ENCODE assay signal across 16 cellular contexts in genomic region chr13:94020833-94021232, GRCh38.
A peak's percentile ranks its signal among the peaks of the same experiment; 100 is the strongest.
DNase-seq lines count a peak whose midpoint lies in the region; ATAC-seq, FAIRE-seq and TF ChIP-seq lines count a peak whose summit lies in the region.
"Had no signal": no experiment of that assay in that cellular context is flagged by ENCODE, and none has a peak within 500 bp of the region (broad histone marks: within the 10 kb centered on the region; RNA-seq: fewer than 3 reads in every experiment).

No MANE protein-coding gene starts in this region.

- H3K4me1 ChIP-seq in fibroblast of lung (ENCODE audit: control insufficient read depth, extremely low read depth, insufficient read depth, low read length) (no peaks in the 10 kb centered on the region), smooth muscle cell (ENCODE audit: low read depth) (peaks cover 6% of the 10 kb centered on the region)
- H3K4me1 ChIP-seq: heart right ventricle, prostate gland had no signal

- H3K4me2 ChIP-seq in fibroblast of lung (ENCODE audit: extremely low read depth, insufficient read depth, low read length) (no peak overlapping the region), smooth muscle cell (peak overlapping the region; percentile 78)
- H3K4me2 ChIP-seq: GM23338 had no signal

- TF ChIP-seq CTCF in activated CD8-positive, alpha-beta T cell treated with anti-CD3 and anti-CD28 coated beads for 36 hours (IDR thresholded peaks at IDR 0.05), result no peak
- TF ChIP-seq CTCF in fibroblast of lung (conservative IDR thresholded peaks at IDR 0.05 in 1 of 2, IDR thresholded peaks at IDR 0.05 in 1 of 2; ENCODE audit: low read depth in 1 of 2, low read length in 2 of 2) (no peak), smooth muscle cell (IDR thresholded peaks at IDR 0.05; ENCODE audit: borderline replicate concordance, insufficient read depth, poor library complexity, severe bottlenecking) (no peak)

- H3K36me3 ChIP-seq in fibroblast of lung (ENCODE audit: control insufficient read depth, insufficient read depth, low read length), result no peaks in the 10 kb centered on the region
- no peaks in the 10 kb centered on the region for H3K36me3 ChIP-seq in smooth muscle cell (ENCODE audit: low read depth)
- H3K36me3 ChIP-seq: heart right ventricle, prostate gland had no signal

- H2AFZ ChIP-seq in fibroblast of lung (ENCODE audit: low read length) (no peak overlapping the region), smooth muscle cell (ENCODE audit: low read depth) (no peak overlapping the region)
- H2AFZ ChIP-seq: GM23338 had no signal

- CTCF ChIA-PET in activated CD8-positive, alpha-beta T cell treated with anti-CD3 and anti-CD28 coated beads for 36 hours (lab: Charles Lee), result no interaction called here
- CTCF ChIA-PET in activated CD8-positive, alpha-beta T cell treated with anti-CD3 and anti-CD28 coated beads, Interleukin-2, amount 10 ng/mL, durations not matched to agents 7 days and 5 days (lab: Charles Lee), result no interaction called here

- no peaks in the 10 kb centered on the region for H3K9me3 Mint-ChIP-seq in activated CD8-positive, alpha-beta T cell treated with anti-CD3 and anti-CD28 coated beads for 36 hours
- no peaks in the 10 kb centered on the region for H3K9me3 Mint-ChIP-seq in activated CD8-positive, alpha-beta T cell treated with anti-CD3 and anti-CD28 coated beads, Interleukin-2, amount 10 ng/mL, durations not matched to agents 7 days and 5 days (ENCODE audit: insufficient read depth)
- H3K9me3 Mint-ChIP-seq: endodermal cell, GM23338 had no signal

- H3K9ac ChIP-seq in fibroblast of lung (ENCODE audit: insufficient read depth, low read length), result no peak overlapping the region
- no peak overlapping the region for H3K9ac ChIP-seq in smooth muscle cell (ENCODE audit: low read depth)

- H3K9me3 ChIP-seq in fibroblast of lung (ENCODE audit: control insufficient read depth, insufficient read depth, low read depth, low read length) (no peaks in the 10 kb centered on the region), smooth muscle cell (replicated peaks; ENCODE audit: low read depth) (no peaks in the 10 kb centered on the region)
- H3K9me3 ChIP-seq: prostate gland had no signal

- no peaks in the 10 kb centered on the region for H3F3A ChIP-seq in smooth muscle cell (ENCODE audit: low read depth)

- H3K4me1 Mint-ChIP-seq in activated CD8-positive, alpha-beta T cell treated with anti-CD3 and anti-CD28 coated beads for 36 hours (ENCODE audit: low read depth), result no peaks in the 10 kb centered on the region
- H3K4me1 Mint-ChIP-seq in activated CD8-positive, alpha-beta T cell treated with anti-CD3 and anti-CD28 coated beads, Interleukin-2, amount 10 ng/mL, durations not matched to agents 7 days and 5 days (ENCODE audit: low read depth), result no peaks in the 10 kb centered on the region
- H3K4me1 Mint-ChIP-seq: activated CD4-positive, alpha-beta T cell treated with anti-CD3 and anti-CD28 coated beads for 36 hours; endodermal cell; GM23338 had no signal

- intact Hi-C loops in activated CD8-positive, alpha-beta T cell treated with anti-CD3 and anti-CD28 coated beads for 36 hours (cut with micrococcal nuclease), result no loop called here

- H3K79me2 ChIP-seq in fibroblast of lung (ENCODE audit: control insufficient read depth, insufficient read depth, low read length) (no peaks in the 10 kb centered on the region), smooth muscle cell (ENCODE audit: low read depth) (no peaks in the 10 kb centered on the region)

- no peaks in the 10 kb centered on the region for H3K27me3 ChIP-seq in fibroblast of lung (ENCODE audit: control insufficient read depth, insufficient read depth, low read length)
- no peaks in the 10 kb centered on the region for H3K27me3 ChIP-seq in smooth muscle cell (ENCODE audit: low read depth)
- H3K27me3 ChIP-seq: heart right ventricle had no signal

- H3K27ac ChIP-seq in fibroblast of lung (ENCODE audit: insufficient read depth, low read length) (no peak overlapping the region), smooth muscle cell (ENCODE audit: low read depth) (peak overlapping the region; percentile 78)
- H3K27ac ChIP-seq: heart right ventricle, prostate gland had no signal

- peak; percentile 24 for ATAC-seq in activated CD8-positive, alpha-beta T cell treated with anti-CD3 and anti-CD28 coated beads for 36 hours
- no peak for ATAC-seq in activated CD8-positive, alpha-beta T cell treated with anti-CD3 and anti-CD28 coated beads, Interleukin-2, amount 10 ng/mL, durations not matched to agents 7 days and 5 days
- ATAC-seq in GM19395 (IDR thresholded peaks at IDR 0.05; ENCODE audit: unreplicated experiment), result no peak
- ATAC-seq: activated CD4-positive, alpha-beta T cell treated with anti-CD3 and anti-CD28 coated beads for 36 hours; GM23338; heart right ventricle had no signal

- POLR2A ChIA-PET in activated CD8-positive, alpha-beta T cell treated with anti-CD3 and anti-CD28 coated beads for 36 hours (lab: Charles Lee), result no interaction called here
- POLR2A ChIA-PET in activated CD8-positive, alpha-beta T cell treated with anti-CD3 and anti-CD28 coated beads, Interleukin-2, amount 10 ng/mL, durations not matched to agents 7 days and 5 days (lab: Charles Lee), result no interaction called here

- H4K20me1 ChIP-seq in fibroblast of lung (ENCODE audit: control insufficient read depth, extremely low read depth, insufficient read depth, low read length), result no peaks in the 10 kb centered on the region
- no peaks in the 10 kb centered on the region for H4K20me1 ChIP-seq in smooth muscle cell (ENCODE audit: low read depth)

- no peak for DNase-seq in activated CD8-positive, alpha-beta T cell treated with anti-CD3 and anti-CD28 coated beads for 36 hours
- no peak for DNase-seq in activated CD8-positive, alpha-beta T cell treated with anti-CD3 and anti-CD28 coated beads, Interleukin-2, amount 10 ng/mL, durations not matched to agents 7 days and 5 days
- DNase-seq in RCC 7860 (ENCODE audit: low spot score) (peak; percentile 72), fibroblast of lung (ENCODE audit: low read depth in 2 of 2) (peak; percentile 62 to 63), smooth muscle cell (lab: John Stamatoyannopoulos, UW; ENCODE audit: unreplicated experiment) (no peak), GM19238 (ENCODE audit: insufficient read length, low spot score) (no peak), Ammon's horn (ENCODE audit: low spot score) (no peak)
- DNase-seq: activated CD4-positive, alpha-beta T cell treated with anti-CD3 and anti-CD28 coated beads for 36 hours; cerebellar nuclear complex; endodermal cell; GDM1; heart right ventricle had no signal

- H3K4me3 ChIP-seq in fibroblast of lung (replicated peaks in 1 of 4; ENCODE audit: control extremely low read depth in 1 of 4, insufficient read depth in 1 of 4, low read depth in 3 of 4, low read length in 4 of 4), result no peak overlapping the region
- H3K4me3 ChIP-seq in smooth muscle cell, result peak overlapping the region; percentile 15
- H3K4me3 ChIP-seq: GM23338, heart right ventricle, prostate gland had no signal

- H3K4me3 Mint-ChIP-seq in activated CD8-positive, alpha-beta T cell treated with anti-CD3 and anti-CD28 coated beads for 36 hours, result no peak overlapping the region
- H3K4me3 Mint-ChIP-seq in activated CD8-positive, alpha-beta T cell treated with anti-CD3 and anti-CD28 coated beads, Interleukin-2, amount 10 ng/mL, durations not matched to agents 7 days and 5 days, result no peak overlapping the region
- H3K4me3 Mint-ChIP-seq: activated CD4-positive, alpha-beta T cell treated with anti-CD3 and anti-CD28 coated beads for 36 hours; activated naive CD8-positive, alpha-beta T cell; endodermal cell; GM23338 had no signal

- H3K27ac Mint-ChIP-seq in activated CD8-positive, alpha-beta T cell treated with anti-CD3 and anti-CD28 coated beads for 36 hours, result no peak overlapping the region
- H3K27ac Mint-ChIP-seq in activated CD8-positive, alpha-beta T cell treated with anti-CD3 and anti-CD28 coated beads, Interleukin-2, amount 10 ng/mL, durations not matched to agents 7 days and 5 days, result no peak overlapping the region
- H3K27ac Mint-ChIP-seq: activated CD4-positive, alpha-beta T cell treated with anti-CD3 and anti-CD28 coated beads for 36 hours; activated naive CD8-positive, alpha-beta T cell; endodermal cell; GM23338 had no signal

- H3K27me3 Mint-ChIP-seq in activated CD8-positive, alpha-beta T cell treated with anti-CD3 and anti-CD28 coated beads for 36 hours, result peaks cover 10% of the 10 kb centered on the region
- H3K27me3 Mint-ChIP-seq in activated CD8-positive, alpha-beta T cell treated with anti-CD3 and anti-CD28 coated beads, Interleukin-2, amount 10 ng/mL, durations not matched to agents 7 days and 5 days (ENCODE audit: low read depth), result no peaks in the 10 kb centered on the region

- FAIRE-seq in RCC 7860 (lab: Jason Lieb, UNC), result peak; percentile 95

- no peaks in the 10 kb centered on the region for H3K36me3 Mint-ChIP-seq in activated CD8-positive, alpha-beta T cell treated with anti-CD3 and anti-CD28 coated beads for 36 hours (ENCODE audit: low read depth)
- no peaks in the 10 kb centered on the region for H3K36me3 Mint-ChIP-seq in activated CD8-positive, alpha-beta T cell treated with anti-CD3 and anti-CD28 coated beads, Interleukin-2, amount 10 ng/mL, durations not matched to agents 7 days and 5 days (ENCODE audit: low read depth)
- H3K36me3 Mint-ChIP-seq: activated naive CD8-positive, alpha-beta T cell had no signal

Comparison
In these comparisons a context has a peak if more than half of its experiments do, and no peak if none do; other contexts are left out.
1. DNase-seq: peak in RCC 7860 (single experiment) and fibroblast of lung (2 of 2); none in activated CD8-positive, alpha-beta T cell treated with anti-CD3 and anti-CD28 coated beads for 36 hours (single experiment), activated CD8-positive, alpha-beta T cell treated with anti-CD3 and anti-CD28 coated beads, Interleukin-2, amount 10 ng/mL, durations not matched to agents 7 days and 5 days (single experiment), smooth muscle cell (single experiment), GM19238 (single experiment) and Ammon's horn (single experiment).